Comparison of ENCODE assay signal across 22 cellular contexts in genomic region chr3:128311441-128311844, GRCh38.
DNase-seq lines count a peak whose midpoint lies in the region; ATAC-seq and TF ChIP-seq lines count a peak whose summit lies in the region.
"Had no signal": no experiment of that assay in that cellular context is flagged by ENCODE, and none has a peak within 500 bp of the region (broad histone marks: within the 10 kb centered on the region; RNA-seq: fewer than 3 reads in every experiment).

No MANE protein-coding gene starts in this region.

- CTCF ChIA-PET in activated CD4-positive, alpha-beta memory T cell treated with anti-CD3 and anti-CD28 coated beads for 36 hours (lab: Charles Lee): interaction anchor here (1.0 kb wide), 1 partner anchor 10 kb away, joined by 3 read pairs; no protein-coding TSS in a partner anchor

- H3K27ac Mint-ChIP-seq in activated CD4-positive, alpha-beta memory T cell treated with anti-CD3 and anti-CD28 coated beads for 36 hours: no peak overlapping the region
- H3K27ac Mint-ChIP-seq: activated CD4-positive, alpha-beta T cell treated with anti-CD3 and anti-CD28 coated beads, Interleukin-2, amount 10 ng/mL, durations not matched to agents 24 days and 14 days; activated naive CD4-positive, alpha-beta T cell treated with anti-CD3 and anti-CD28 coated beads, Interleukin-2, amount 10 ng/mL, durations not matched to agents 7 days and 5 days; activated T-cell treated with anti-CD3 and anti-CD28 coated beads, Interleukin-2, amount 50 U/mL, for 24 hours; neural progenitor cell had no signal

- no peaks in the 10 kb centered on the region for H3K27me3 Mint-ChIP-seq in activated CD4-positive, alpha-beta memory T cell treated with anti-CD3 and anti-CD28 coated beads for 36 hours
- H3K27me3 Mint-ChIP-seq: activated CD4-positive, alpha-beta T cell treated with anti-CD3 and anti-CD28 coated beads, Interleukin-2, amount 10 ng/mL, durations not matched to agents 24 days and 14 days; activated naive CD4-positive, alpha-beta T cell treated with anti-CD3 and anti-CD28 coated beads, Interleukin-2, amount 10 ng/mL, durations not matched to agents 7 days and 5 days; activated T-cell treated with anti-CD3 and anti-CD28 coated beads, Interleukin-2, amount 50 U/mL, for 24 hours; IgD-negative memory B cell had no signal

- no peaks in the 10 kb centered on the region for H3K9me3 Mint-ChIP-seq in activated CD4-positive, alpha-beta memory T cell treated with anti-CD3 and anti-CD28 coated beads for 36 hours
- H3K9me3 Mint-ChIP-seq: activated CD4-positive, alpha-beta T cell treated with anti-CD3 and anti-CD28 coated beads, Interleukin-2, amount 10 ng/mL, durations not matched to agents 24 days and 14 days; activated naive CD4-positive, alpha-beta T cell treated with anti-CD3 and anti-CD28 coated beads, Interleukin-2, amount 10 ng/mL, durations not matched to agents 7 days and 5 days; activated T-cell treated with anti-CD3 and anti-CD28 coated beads, Interleukin-2, amount 50 U/mL, for 24 hours; IgD-negative memory B cell; neural progenitor cell had no signal

- H3K4me3 Mint-ChIP-seq in activated CD4-positive, alpha-beta memory T cell treated with anti-CD3 and anti-CD28 coated beads for 36 hours: no peak overlapping the region
- H3K4me3 Mint-ChIP-seq: activated CD4-positive, alpha-beta T cell treated with anti-CD3 and anti-CD28 coated beads, Interleukin-2, amount 10 ng/mL, durations not matched to agents 24 days and 14 days; activated naive CD4-positive, alpha-beta T cell treated with anti-CD3 and anti-CD28 coated beads, Interleukin-2, amount 10 ng/mL, durations not matched to agents 7 days and 5 days; activated T-cell treated with anti-CD3 and anti-CD28 coated beads, Interleukin-2, amount 50 U/mL, for 24 hours had no signal

- H3K27ac ChIP-seq in coronary artery: no peak overlapping the region
- H3K27ac ChIP-seq: ascending aorta, esophagus muscularis mucosa, gastrocnemius medialis, GM23248, neural progenitor cell had no signal

- POLR2A ChIA-PET in activated CD4-positive, alpha-beta memory T cell treated with anti-CD3 and anti-CD28 coated beads for 36 hours (lab: Charles Lee): no interaction called here

- no peak overlapping the region for H3K4me3 ChIP-seq in coronary artery
- H3K4me3 ChIP-seq: ascending aorta, esophagus muscularis mucosa, gastrocnemius medialis, GM12878, GM23248, neural progenitor cell had no signal

- no peak for TF ChIP-seq CTCF in coronary artery (IDR thresholded peaks at IDR 0.05)

- no peak for ATAC-seq in HG03565 (IDR thresholded peaks at IDR 0.05; ENCODE audit: unreplicated experiment)
- ATAC-seq: gastrocnemius medialis, GM12878, PC-3 had no signal

- peaks cover 11% of the 10 kb centered on the region for H3K36me3 Mint-ChIP-seq in activated CD4-positive, alpha-beta memory T cell treated with anti-CD3 and anti-CD28 coated beads for 36 hours
- H3K36me3 Mint-ChIP-seq: neural progenitor cell had no signal

- intact Hi-C loops in activated CD4-positive, alpha-beta memory T cell treated with anti-CD3 and anti-CD28 coated beads for 36 hours (cut with micrococcal nuclease): no loop called here

- peak; percentile 78 for DNase-seq in DMS79 (lab: John Stamatoyannopoulos, UW)
- DNase-seq in coronary artery (ENCODE audit: low spot score): peak; percentile 33
- DNase-seq in inferior parietal cortex (ENCODE audit: extremely low spot score): peak; percentile 2
- DNase-seq in stimulated activated CD8-positive, alpha-beta memory T cell treated with anti-CD3 and anti-CD28 coated beads, Interleukin-4, amount 100 ng/mL, for 48 hours: peak; percentile 6
- DNase-seq in AG08396 (ENCODE audit: low spot score): no peak
- no peak for DNase-seq in activated CD4-positive, alpha-beta memory T cell treated with anti-CD3 and anti-CD28 coated beads for 36 hours
- DNase-seq in NCI-H510A treated with DMSO at 0.1 percent for 48 hours (lab: John Stamatoyannopoulos, UW): no peak
- DNase-seq: activated CD4-positive, alpha-beta T cell treated with anti-CD3 and anti-CD28 coated beads, Interleukin-2, amount 10 ng/mL, durations not matched to agents 24 days and 14 days; activated naive CD4-positive, alpha-beta T cell treated with anti-CD3 and anti-CD28 coated beads, Interleukin-2, amount 10 ng/mL, durations not matched to agents 7 days and 5 days; activated T-cell treated with anti-CD3 and anti-CD28 coated beads, Interleukin-2, amount 50 U/mL, for 24 hours; effector memory CD4-positive, alpha-beta T cell; gastrocnemius medialis; GM23248; kidney glomerular epithelial cell; NCI-H774; PC-3 had no signal

- H3K4me1 Mint-ChIP-seq in activated CD4-positive, alpha-beta memory T cell treated with anti-CD3 and anti-CD28 coated beads for 36 hours (ENCODE audit: low read depth): peaks cover 29% of the 10 kb centered on the region

Comparison
In these comparisons a context has a peak if more than half of its experiments do, and no peak if none do; other contexts are left out.
1. DNase-seq: peak in DMS79 (single experiment), coronary artery (single experiment), inferior parietal cortex (single experiment) and stimulated activated CD8-positive, alpha-beta memory T cell treated with anti-CD3 and anti-CD28 coated beads, Interleukin-4, amount 100 ng/mL, for 48 hours (single experiment); none in AG08396 (single experiment), activated CD4-positive, alpha-beta memory T cell treated with anti-CD3 and anti-CD28 coated beads for 36 hours (single experiment) and NCI-H510A treated with DMSO at 0.1 percent for 48 hours (single experiment).